Comparison of ENCODE assay signal across 30 cellular contexts in the genomic region with DNA sequence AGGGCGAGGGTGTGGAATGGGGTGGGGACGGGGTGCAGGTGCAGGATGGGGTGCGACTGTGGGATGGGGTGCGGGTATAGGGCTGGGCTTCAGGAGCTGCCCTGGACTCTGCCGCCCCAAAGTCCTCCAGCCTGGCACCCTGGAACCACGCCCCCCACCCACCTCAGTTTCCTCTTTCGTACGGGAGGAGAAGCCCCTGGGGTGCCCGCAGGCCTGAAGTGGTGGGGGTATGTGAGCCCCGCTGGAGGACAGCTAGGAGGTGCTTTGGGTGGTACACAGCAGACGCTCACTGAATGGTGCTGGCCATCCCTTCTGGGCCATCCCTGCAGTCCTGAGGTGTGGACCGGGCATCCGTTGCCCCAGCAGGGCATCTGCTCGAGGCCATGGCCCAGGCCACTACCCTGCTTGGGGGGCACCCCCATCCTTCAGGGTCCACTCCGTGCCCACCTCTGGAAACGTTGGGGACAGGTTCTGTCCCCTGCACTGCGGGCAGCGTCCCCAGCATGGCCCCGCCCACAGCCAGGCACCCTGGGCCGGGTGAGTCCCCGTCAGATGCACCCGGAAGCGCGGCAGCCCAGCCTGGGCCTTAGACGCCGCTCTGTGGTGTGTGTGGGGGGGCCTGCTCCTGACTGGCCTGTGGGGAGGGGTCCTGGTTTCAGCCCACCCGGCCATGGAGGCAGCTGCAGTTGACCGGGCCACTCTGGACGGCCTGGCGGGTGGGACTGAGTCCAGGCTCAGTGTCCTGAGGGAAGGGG. TPM values are rescaled to one million over a fixed set of nuclear protein-coding genes. Genes with fewer than 3 reads are reported as not detected.
"Had no signal": no experiment of that assay in that cellular context is flagged by ENCODE, and none has a peak within 500 bp of the region (broad histone marks: within the 10 kb centered on the region; RNA-seq: fewer than 3 reads in every experiment).

No MANE protein-coding gene starts in this region.

- H3K36me3 ChIP-seq: brain microvascular endothelial cell, stomach, suprapubic skin, transverse colon had no signal

- H3K27ac Mint-ChIP-seq: activated CD4-positive, alpha-beta T cell treated with anti-CD3 and anti-CD28 coated beads, Interleukin-2, amount 10 ng/mL, durations not matched to agents 7 days and 5 days; activated CD8-positive, alpha-beta T cell treated with anti-CD3 and anti-CD28 coated beads, Interleukin-2, amount 10 ng/mL, durations not matched to agents 7 days and 5 days; activated T-helper 1 cell treated with anti-CD3 and anti-CD28 coated beads, Interleukin-12 subunit alpha, Interleukin-12 subunit beta, Interleukin-2, Interleukin-4 antibody, amounts not matched to agents 30 ng/mL and 10 ng/mL and 1 ng/mL, durations not matched to agents 14 hours and 24 hours and 36 hours; progenitor cell of endocrine pancreas had no signal

- H3K27me3 Mint-ChIP-seq: activated CD4-positive, alpha-beta T cell treated with anti-CD3 and anti-CD28 coated beads, Interleukin-2, amount 10 ng/mL, durations not matched to agents 7 days and 5 days had no signal

- H3K27ac ChIP-seq: brain microvascular endothelial cell, hepatocyte, stomach, suprapubic skin, transverse colon, VCaP had no signal

- H3K9me3 ChIP-seq: suprapubic skin, transverse colon had no signal

- H3K79me2 ChIP-seq: hepatocyte had no signal

- H3K4me1 ChIP-seq: stomach, suprapubic skin, transverse colon had no signal

- H2AFZ ChIP-seq: hepatocyte had no signal

- ATAC-seq: activated CD8-positive, alpha-beta T cell treated with anti-CD3 and anti-CD28 coated beads, Interleukin-2, amount 10 ng/mL, durations not matched to agents 7 days and 5 days; Right ventricle myocardium inferior had no signal

- H3K9me3 Mint-ChIP-seq: activated CD4-positive, alpha-beta T cell treated with anti-CD3 and anti-CD28 coated beads, Interleukin-2, amount 10 ng/mL, durations not matched to agents 7 days and 5 days; activated T-helper 1 cell treated with anti-CD3 and anti-CD28 coated beads, Interleukin-12 subunit alpha, Interleukin-12 subunit beta, Interleukin-2, Interleukin-4 antibody, amounts not matched to agents 30 ng/mL and 10 ng/mL and 1 ng/mL, durations not matched to agents 14 hours and 24 hours and 36 hours had no signal

- H3K4me3 ChIP-seq: hepatocyte, stomach, suprapubic skin, transverse colon had no signal

- DNase-seq: activated CD4-positive, alpha-beta T cell treated with anti-CD3 and anti-CD28 coated beads, Interleukin-2, amount 10 ng/mL, durations not matched to agents 7 days and 5 days; activated CD4-positive, CD25-positive, alpha-beta regulatory T cell treated with anti-CD3 and anti-CD28 coated beads, Interleukin-2, amount 50 U/mL, for 72 hours; activated CD8-positive, alpha-beta T cell treated with anti-CD3 and anti-CD28 coated beads, Interleukin-2, amount 10 ng/mL, durations not matched to agents 7 days and 5 days; activated gamma-delta T cell treated with Interleukin-2 at 50 U/mL for 16 hours; anterior cingulate cortex; brain microvascular endothelial cell; central memory CD4-positive, alpha-beta T cell; effector memory CD4-positive, alpha-beta T cell; foreskin melanocyte; mesenchymal stem cell; retina; stimulated activated CD4-positive, alpha-beta T cell treated with anti-CD3 and anti-CD28 coated beads, Interleukin-4, amount 100 ng/mL, for 24 hours; stomach; T-helper 2 cell; transverse colon had no signal

- H3K4me3 Mint-ChIP-seq: activated CD4-positive, alpha-beta T cell treated with anti-CD3 and anti-CD28 coated beads, Interleukin-2, amount 10 ng/mL, durations not matched to agents 7 days and 5 days; activated CD8-positive, alpha-beta T cell treated with anti-CD3 and anti-CD28 coated beads, Interleukin-2, amount 10 ng/mL, durations not matched to agents 7 days and 5 days; activated T-helper 1 cell treated with anti-CD3 and anti-CD28 coated beads, Interleukin-12 subunit alpha, Interleukin-12 subunit beta, Interleukin-2, Interleukin-4 antibody, amounts not matched to agents 30 ng/mL and 10 ng/mL and 1 ng/mL, durations not matched to agents 14 hours and 24 hours and 36 hours; neural crest cell had no signal

- FAIRE-seq: colon had no signal

- H3K4me1 Mint-ChIP-seq: activated CD4-positive, alpha-beta T cell treated with anti-CD3 and anti-CD28 coated beads, Interleukin-2, amount 10 ng/mL, durations not matched to agents 7 days and 5 days; neural crest cell had no signal

- H3K4me2 ChIP-seq: hepatocyte had no signal

RNA-seq across cellular contexts. Expression of a gene that starts 41.6 kb away (rescaled TPM):
- total RNA-seq: activated CD4-positive, alpha-beta T cell treated with anti-CD3 and anti-CD28 coated beads, Interleukin-2, amount 10 ng/mL, durations not matched to agents 7 days and 5 days; activated CD8-positive, alpha-beta T cell treated with anti-CD3 and anti-CD28 coated beads, Interleukin-2, amount 10 ng/mL, durations not matched to agents 7 days and 5 days; activated T-helper 1 cell treated with anti-CD3 and anti-CD28 coated beads, Interleukin-12 subunit alpha, Interleukin-12 subunit beta, Interleukin-2, Interleukin-4 antibody, amounts not matched to agents 30 ng/mL and 10 ng/mL and 1 ng/mL, durations not matched to agents 14 hours and 24 hours and 36 hours; dermis microvascular lymphatic vessel endothelial cell; hepatocyte; lower leg skin; mononuclear cell; myocyte; osteocyte; progenitor cell of endocrine pancreas; Right ventricle myocardium inferior; SK-MEL-5; stomach; suprapubic skin; transverse colon had no signal
- polyA plus RNA-seq: esophagus, hepatocyte, stomach had no signal
